Comparison of ENCODE assay signal across 18 cellular contexts in genomic region chr3:177894021-177894690, GRCh38.
"Had no signal": no experiment of that assay in that cellular context is flagged by ENCODE, and none has a peak within 500 bp of the region (broad histone marks: within the 10 kb centered on the region; RNA-seq: fewer than 3 reads in every experiment).

No MANE protein-coding gene starts in this region.

- H2AFZ ChIP-seq: neural progenitor cell had no signal

- H3K4me3 ChIP-seq: colonic mucosa, heart right ventricle, neural progenitor cell, pancreas had no signal

- H3K27me3 ChIP-seq: colonic mucosa, heart right ventricle, neural progenitor cell, pancreas had no signal

- H3K9me3 ChIP-seq: colonic mucosa, pancreas had no signal

- H3K27ac ChIP-seq: colonic mucosa, heart right ventricle, neural progenitor cell, pancreas, WERI-Rb-1 had no signal

- DNase-seq: activated CD4-positive, alpha-beta memory T cell treated with anti-CD3 and anti-CD28 coated beads, Interleukin-2, amount 10 ng/mL, durations not matched to agents 7 days and 5 days; activated gamma-delta T cell; activated T-cell treated with anti-CD3 and anti-CD28 coated beads, Interleukin-2, amount 50 U/mL, for 72 hours; caudate nucleus; colonic mucosa; effector CD8-positive, alpha-beta T cell; heart right ventricle; islet precursor cell; naive B cell; pancreas; stimulated activated CD4-positive, alpha-beta T cell treated with anti-CD3 and anti-CD28 coated beads, Interleukin-12 subunit alpha, Interleukin-12 subunit beta, amount 100 ng/mL, for 4 hours; stimulated activated CD4-positive, alpha-beta T cell treated with anti-CD3 and anti-CD28 coated beads, Interleukin-2, amount 100 ng/mL, for 24 hours; T-cell; T-helper 9 cell; WERI-Rb-1 had no signal

- H3K36me3 ChIP-seq: colonic mucosa, heart right ventricle, neural progenitor cell, pancreas, WERI-Rb-1 had no signal

- H3K4me1 ChIP-seq: colonic mucosa, pancreas had no signal

- H3K4me2 ChIP-seq: neural progenitor cell had no signal

- ATAC-seq: activated naive CD4-positive, alpha-beta T cell treated with anti-CD3 and anti-CD28 coated beads, Interleukin-2, amount 50 U/mL, for 72 hours; activated T-cell treated with anti-CD3 and anti-CD28 coated beads, Interleukin-2, amount 50 U/mL, for 72 hours; left lobe of liver; pancreas; T-cell had no signal
